In genomic region chr4:126850286-126850685, GRCh38 we compare ENCODE assay signal across 10 cellular contexts.
DNase-seq lines count a peak whose midpoint lies in the region; ATAC-seq and TF ChIP-seq lines count a peak whose summit lies in the region.
"Had no signal": no experiment of that assay in that cellular context is flagged by ENCODE, and none has a peak within 500 bp of the region (broad histone marks: within the 10 kb centered on the region; RNA-seq: fewer than 3 reads in every experiment).

No MANE protein-coding gene starts in this region.

- no peak for TF ChIP-seq POLR2A in vagina (IDR thresholded peaks at IDR 0.05)

- H3K27ac ChIP-seq in SJSA1 (peak overlapping the region; percentile 36), vagina (no peak overlapping the region)
- no peak overlapping the region for H3K27ac ChIP-seq in effector memory CD4-positive, alpha-beta T cell (ENCODE audit: insufficient read depth, low read length, poor library complexity, severe bottlenecking)
- H3K27ac ChIP-seq: cardiac muscle cell had no signal

- no peaks in the 10 kb centered on the region for H3K27me3 ChIP-seq in SJSA1 (replicated peaks)
- no peaks in the 10 kb centered on the region for H3K27me3 ChIP-seq in effector memory CD4-positive, alpha-beta T cell (replicated peaks; ENCODE audit: control insufficient read depth, insufficient read depth, low read length, poor library complexity, severe bottlenecking)
- no peaks in the 10 kb centered on the region for H3K27me3 ChIP-seq in vagina
- H3K27me3 ChIP-seq: cardiac muscle cell had no signal

- H3K4me3 ChIP-seq in SJSA1 (no peak overlapping the region), vagina (no peak overlapping the region)
- no peak overlapping the region for H3K4me3 ChIP-seq in effector memory CD4-positive, alpha-beta T cell (ENCODE audit: insufficient read depth, low read depth, low read length, poor library complexity, severe bottlenecking)
- H3K4me3 ChIP-seq: cardiac muscle cell had no signal

- peak; percentile 74 for DNase-seq in DMS53 treated with DMSO at 0.1 percent for 48 hours (lab: John Stamatoyannopoulos, UW; ENCODE audit: unreplicated experiment)
- DNase-seq in SJSA1 (ENCODE audit: low read depth in 1 of 2, low spot score in 2 of 2), result peak; percentile 76 to 82
- DNase-seq in glomerular visceral epithelial cell (ENCODE audit: extremely low spot score), result peak; percentile 97
- no peak for DNase-seq in effector memory CD4-positive, alpha-beta T cell
- DNase-seq in ecto neural progenitor cell (ENCODE audit: low spot score), result no peak
- DNase-seq in vagina (ENCODE audit: extremely low spot score in 2 of 2), result no peak
- no peak for DNase-seq in SIG-M5 (lab: John Stamatoyannopoulos, UW)

- ATAC-seq in HG03175 (IDR thresholded peaks at IDR 0.05; ENCODE audit: unreplicated experiment), result peak; percentile 55
- ATAC-seq: natural killer cell treated with Interleukin-12 subunit alpha and Interleukin-12 subunit beta and Interleukin-15 and Interleukin-18, amount 100 ng/mL, for 72 hours had no signal

- intact Hi-C loops in vagina (cut with DNase I), result no loop called here

- TF ChIP-seq CTCF in vagina (IDR thresholded peaks at IDR 0.05), result no peak

- H3K36me3 ChIP-seq in SJSA1 (no peaks in the 10 kb centered on the region), vagina (no peaks in the 10 kb centered on the region)
- no peaks in the 10 kb centered on the region for H3K36me3 ChIP-seq in effector memory CD4-positive, alpha-beta T cell (ENCODE audit: control insufficient read depth, insufficient read depth, low read length)
- H3K36me3 ChIP-seq: cardiac muscle cell had no signal

- no peaks in the 10 kb centered on the region for H3K9me3 ChIP-seq in SJSA1 (replicated peaks)
- H3K9me3 ChIP-seq in effector memory CD4-positive, alpha-beta T cell (ENCODE audit: control insufficient read depth, low read length), result no peaks in the 10 kb centered on the region
- no peaks in the 10 kb centered on the region for H3K9me3 ChIP-seq in vagina

- H3K4me1 ChIP-seq in SJSA1 (replicated peaks) (peaks cover 17% of the 10 kb centered on the region), vagina (no peaks in the 10 kb centered on the region)
- H3K4me1 ChIP-seq in effector memory CD4-positive, alpha-beta T cell (ENCODE audit: control insufficient read depth, insufficient read depth, low read length, poor library complexity, severe bottlenecking), result no peaks in the 10 kb centered on the region

Comparison
In these comparisons a context has a peak if more than half of its experiments do, and no peak if none do; other contexts are left out.
1. DNase-seq: peak in DMS53 treated with DMSO at 0.1 percent for 48 hours (single experiment), SJSA1 (2 of 2) and glomerular visceral epithelial cell (single experiment); none in effector memory CD4-positive, alpha-beta T cell (0 of 3), ecto neural progenitor cell (single experiment), vagina (0 of 2) and SIG-M5 (single experiment).